7 cellular contexts compared by ENCODE assay signal in the genomic region with DNA sequence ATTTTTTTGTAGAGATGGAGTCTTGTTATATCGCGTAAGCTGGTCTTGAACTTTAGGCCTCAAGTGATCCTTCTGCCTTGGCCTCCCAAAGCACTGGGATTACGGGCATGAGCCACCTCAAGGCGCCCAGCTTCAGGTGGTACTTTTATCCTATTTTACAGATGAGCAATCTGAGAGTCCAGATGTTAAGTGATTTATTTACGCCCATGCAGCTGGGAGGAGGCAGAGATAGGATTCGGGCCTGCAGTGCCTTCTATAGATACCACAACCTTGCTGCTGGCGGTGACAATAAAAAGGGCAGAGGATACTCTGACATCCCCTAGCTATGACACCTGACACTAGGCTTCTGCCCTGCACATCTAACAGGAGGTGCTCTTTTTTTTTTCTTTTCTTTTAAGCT. TPM values are rescaled to one million over a fixed set of nuclear protein-coding genes. Genes with fewer than 3 reads are reported as not detected.
"Had no signal": no experiment of that assay in that cellular context is flagged by ENCODE, and none has a peak within 500 bp of the region (broad histone marks: within the 10 kb centered on the region; RNA-seq: fewer than 3 reads in every experiment).

No MANE protein-coding gene starts in this region.

- H3K4me3 ChIP-seq: GM23338 had no signal

- ATAC-seq: GM23338 had no signal

- DNase-seq: H9, HCEC 1CT, IMR-90, KBM-7 had no signal

- H3K27ac Mint-ChIP-seq: H9 had no signal

- H2AFZ ChIP-seq: GM23338 had no signal

- H3K4me2 ChIP-seq: GM23338 had no signal

- FAIRE-seq: H1, HTR-8/SVneo had no signal

- H3K4me3 Mint-ChIP-seq: GM23338, H9 had no signal

RNA-seq across cellular contexts. Expression of gene KRT12, which starts 4.3 kb away (rescaled TPM):
- total RNA-seq: GM23338, H1, H9, IMR-90 had no signal
- polyA plus RNA-seq: GM23338, H1, IMR-90 had no signal

RNA-seq across cellular contexts. Expression of gene KRT20, which starts 13.7 kb away (rescaled TPM):
- total RNA-seq: GM23338, H1, H9, IMR-90 had no signal
- polyA plus RNA-seq: GM23338, H1, IMR-90 had no signal
